16 cellular contexts compared by ENCODE assay signal in genomic region chr10:3964516-3964915, GRCh38.
DNase-seq lines count a peak whose midpoint lies in the region; ATAC-seq and TF ChIP-seq lines count a peak whose summit lies in the region.
"Had no signal": no experiment of that assay in that cellular context is flagged by ENCODE, and none has a peak within 500 bp of the region (broad histone marks: within the 10 kb centered on the region; RNA-seq: fewer than 3 reads in every experiment).

No MANE protein-coding gene starts in this region.

- WGBS in transverse colon (ENCODE audit: low coverage in 1 of 2), 2 donors, result 53 to 60% methylated on average over 3 of the region's 3 CpGs

- no peaks in the 10 kb centered on the region for H3K27me3 ChIP-seq in duodenal mucosa (ENCODE audit: control insufficient read depth in 1 of 2, insufficient read depth in 2 of 2, low read length in 2 of 2)
- H3K27me3 ChIP-seq in mucosa of rectum (ENCODE audit: control insufficient read depth in 2 of 2, insufficient read depth in 2 of 2, low read length in 2 of 2), result no peaks in the 10 kb centered on the region
- H3K27me3 ChIP-seq in transverse colon, result no peaks in the 10 kb centered on the region

- TF ChIP-seq CTCF in transverse colon (IDR thresholded peaks at IDR 0.05), result no peak

- no peak overlapping the region for H3K27ac Mint-ChIP-seq in stimulated activated effector memory CD8-positive, alpha-beta T cell treated with anti-CD3 and anti-CD28 coated beads, Interleukin-12 subunit alpha, Interleukin-12 subunit beta, amount 100 ng/mL, for 72 hours
- H3K27ac Mint-ChIP-seq in activated naive CD4-positive, alpha-beta T cell treated with anti-CD3 and anti-CD28 coated beads, Interleukin-2, amount 10 ng/mL, durations not matched to agents 7 days and 5 days, result no peak overlapping the region
- H3K27ac Mint-ChIP-seq: B cell; CD4-positive, alpha-beta T cell; GM23338 had no signal

- TF ChIP-seq EP300 in transverse colon (IDR thresholded peaks at IDR 0.05; ENCODE audit: low read depth), result no peak

- H3K4me1 ChIP-seq in duodenal mucosa (ENCODE audit: control insufficient read depth in 1 of 2, insufficient read depth in 2 of 2, low read length in 2 of 2) (peaks cover 23 to 38% of the 10 kb centered on the region in 2 donors), mucosa of rectum (ENCODE audit: control insufficient read depth in 2 of 2, insufficient read depth in 2 of 2, low read length in 2 of 2) (peaks cover 26 to 35% of the 10 kb centered on the region in 2 donors), transverse colon (peaks cover 0 to 37% (median 23%) of the 10 kb centered on the region in 4 donors)

- TF ChIP-seq POLR2A in transverse colon (IDR thresholded peaks at IDR 0.05), result no peak

- no peaks in the 10 kb centered on the region for H3K36me3 Mint-ChIP-seq in stimulated activated effector memory CD8-positive, alpha-beta T cell treated with anti-CD3 and anti-CD28 coated beads, Interleukin-12 subunit alpha, Interleukin-12 subunit beta, amount 100 ng/mL, for 72 hours
- H3K36me3 Mint-ChIP-seq in activated naive CD4-positive, alpha-beta T cell treated with anti-CD3 and anti-CD28 coated beads, Interleukin-2, amount 10 ng/mL, durations not matched to agents 7 days and 5 days, result peaks cover 11% of the 10 kb centered on the region

- peak; percentile 52 for DNase-seq in LoVo (ENCODE audit: low spot score)
- no peak for DNase-seq in transverse colon
- DNase-seq in stimulated activated CD4-positive, alpha-beta T cell treated with anti-CD3 and anti-CD28 coated beads, Interleukin-4, amount 100 ng/mL, for 4 hours, result no peak
- no peak for DNase-seq in stimulated activated effector memory CD8-positive, alpha-beta T cell treated with anti-CD3 and anti-CD28 coated beads, Interleukin-12 subunit alpha, Interleukin-12 subunit beta, amount 100 ng/mL, for 72 hours (ENCODE audit: low spot score in 2 of 2)
- no peak for DNase-seq in activated naive CD4-positive, alpha-beta T cell treated with anti-CD3 and anti-CD28 coated beads, Interleukin-2, amount 10 ng/mL, durations not matched to agents 7 days and 5 days
- DNase-seq: C1 segment of cervical spinal cord; CD4-positive, alpha-beta T cell; DMS153; DMS79 treated with DMSO at 0.1 percent for 48 hours; EL; H7 had no signal

- H3K4me3 ChIP-seq in duodenal mucosa (ENCODE audit: low read depth in 1 of 2, low read length in 2 of 2) (no peak overlapping the region), mucosa of rectum (ENCODE audit: low read length in 2 of 2) (no peak overlapping the region), transverse colon (no peak overlapping the region)
- H3K4me3 ChIP-seq: GM23338 had no signal

- H3K9ac ChIP-seq in duodenal mucosa (ENCODE audit: low read depth in 1 of 2, low read length in 2 of 2), result no peak overlapping the region
- H3K9ac ChIP-seq in mucosa of rectum (ENCODE audit: low read depth in 1 of 2, low read length in 2 of 2), result no peak overlapping the region

- CTCF ChIA-PET in activated naive CD4-positive, alpha-beta T cell treated with anti-CD3 and anti-CD28 coated beads, Interleukin-2, amount 10 ng/mL, durations not matched to agents 7 days and 5 days (lab: Charles Lee), result no interaction called here

- intact Hi-C loops in transverse colon (cut with DNase I; ENCODE audit: low total_unique reads), result no loop called here

- peaks cover 3% of the 10 kb centered on the region for H3K9me3 Mint-ChIP-seq in stimulated activated effector memory CD8-positive, alpha-beta T cell treated with anti-CD3 and anti-CD28 coated beads, Interleukin-12 subunit alpha, Interleukin-12 subunit beta, amount 100 ng/mL, for 72 hours
- H3K9me3 Mint-ChIP-seq in activated naive CD4-positive, alpha-beta T cell treated with anti-CD3 and anti-CD28 coated beads, Interleukin-2, amount 10 ng/mL, durations not matched to agents 7 days and 5 days, result peaks cover 9% of the 10 kb centered on the region
- H3K9me3 Mint-ChIP-seq: CD4-positive, alpha-beta T cell; GM23338 had no signal

- no peak for ATAC-seq in stimulated activated effector memory CD8-positive, alpha-beta T cell treated with anti-CD3 and anti-CD28 coated beads, Interleukin-12 subunit alpha, Interleukin-12 subunit beta, amount 100 ng/mL, for 72 hours
- ATAC-seq: GM23338 had no signal

- peak overlapping the region; percentile 16 for H3K27ac ChIP-seq in duodenal mucosa (ENCODE audit: low read depth, low read length)
- H3K27ac ChIP-seq in mucosa of rectum (ENCODE audit: low read depth in 2 of 2, low read length in 2 of 2), result peak overlapping the region; percentile 80 to 82
- H3K27ac ChIP-seq in transverse colon, result peak overlapping the region; percentile 68 to 85 (median 82)
- H3K27ac ChIP-seq: HL-60 had no signal

- H3K27me3 Mint-ChIP-seq in activated naive CD4-positive, alpha-beta T cell treated with anti-CD3 and anti-CD28 coated beads, Interleukin-2, amount 10 ng/mL, durations not matched to agents 7 days and 5 days, result no peaks in the 10 kb centered on the region
- H3K27me3 Mint-ChIP-seq: B cell; CD4-positive, alpha-beta T cell had no signal

- H3K36me3 ChIP-seq in duodenal mucosa (ENCODE audit: control insufficient read depth in 1 of 2, insufficient read depth in 2 of 2, low read length in 2 of 2), result no peaks in the 10 kb centered on the region
- H3K36me3 ChIP-seq in mucosa of rectum (ENCODE audit: control insufficient read depth in 2 of 2, insufficient read depth in 2 of 2, low read length in 2 of 2), result no peaks in the 10 kb centered on the region
- no peaks in the 10 kb centered on the region for H3K36me3 ChIP-seq in transverse colon

- H3K9me3 ChIP-seq in duodenal mucosa (ENCODE audit: control insufficient read depth in 1 of 2, low read length in 2 of 2) (no peaks in the 10 kb centered on the region), mucosa of rectum (ENCODE audit: control insufficient read depth in 2 of 2, low read length in 2 of 2) (no peaks in the 10 kb centered on the region), transverse colon (no peaks in the 10 kb centered on the region)

- in situ Hi-C loops in transverse colon (cut with MboI; ENCODE audit: low pct_ligation_motif_present in 1 of 4, low pct_unique_long_range_greater_than_20kb in 1 of 4, low sequenced_read_pairs in 3 of 4), result no loop called here

- H3K4me3 Mint-ChIP-seq in stimulated activated effector memory CD8-positive, alpha-beta T cell treated with anti-CD3 and anti-CD28 coated beads, Interleukin-12 subunit alpha, Interleukin-12 subunit beta, amount 100 ng/mL, for 72 hours, result no peak overlapping the region
- H3K4me3 Mint-ChIP-seq in activated naive CD4-positive, alpha-beta T cell treated with anti-CD3 and anti-CD28 coated beads, Interleukin-2, amount 10 ng/mL, durations not matched to agents 7 days and 5 days, result no peak overlapping the region
- H3K4me3 Mint-ChIP-seq: B cell; CD4-positive, alpha-beta T cell; GM23338 had no signal

- H3K4me1 Mint-ChIP-seq in stimulated activated effector memory CD8-positive, alpha-beta T cell treated with anti-CD3 and anti-CD28 coated beads, Interleukin-12 subunit alpha, Interleukin-12 subunit beta, amount 100 ng/mL, for 72 hours, result peaks cover 40% of the 10 kb centered on the region
- H3K4me1 Mint-ChIP-seq in activated naive CD4-positive, alpha-beta T cell treated with anti-CD3 and anti-CD28 coated beads, Interleukin-2, amount 10 ng/mL, durations not matched to agents 7 days and 5 days, result peaks cover 63% of the 10 kb centered on the region

Comparison
In these comparisons a context has a peak if more than half of its experiments do, and no peak if none do; other contexts are left out.
1. H3K27ac ChIP-seq: peak in every context shown above with its lines; median percentile 82 in transverse colon; 81 in mucosa of rectum; 16 in duodenal mucosa.